Comparison of ENCODE assay signal across 15 cellular contexts in genomic region chr21:44377201-44377921, GRCh38. TPM values are rescaled to one million over a fixed set of nuclear protein-coding genes. Genes with fewer than 3 reads are reported as not detected.
A peak's percentile ranks its signal among the peaks of the same experiment; 100 is the strongest.
DNase-seq lines count a peak whose midpoint lies in the region; ATAC-seq and TF ChIP-seq lines count a peak whose summit lies in the region.
"Had no signal": no experiment of that assay in that cellular context is flagged by ENCODE, and none has a peak within 500 bp of the region (broad histone marks: within the 10 kb centered on the region; RNA-seq: fewer than 3 reads in every experiment).

No MANE protein-coding gene starts in this region.

- H3K4me2 ChIP-seq in neural progenitor cell = no peak overlapping the region

- peak overlapping the region; percentile 17 for H2AFZ ChIP-seq in neural progenitor cell (replicated peaks)

- no peak overlapping the region for H3K4me3 ChIP-seq in LNCaP clone FGC (ENCODE audit: low read depth, low read length)
- H3K4me3 ChIP-seq in neural progenitor cell = no peak overlapping the region
- H3K4me3 ChIP-seq: body of pancreas, sigmoid colon had no signal

- peaks cover 8% of the 10 kb centered on the region for H3K4me1 ChIP-seq in neural progenitor cell
- H3K4me1 ChIP-seq: body of pancreas, sigmoid colon had no signal

- H3K27me3 Mint-ChIP-seq in WTC11 (ENCODE audit: low read depth) (peaks cover 10% of the 10 kb centered on the region; the same call in 1 of the 2 replicates), neural progenitor cell (ENCODE audit: insufficient read depth, low read depth) (peaks cover 16% of the 10 kb centered on the region)

- H3K36me3 Mint-ChIP-seq in WTC11 (peaks cover 11% of the 10 kb centered on the region), neural progenitor cell (no peaks in the 10 kb centered on the region)

- no peaks in the 10 kb centered on the region for H4K20me1 ChIP-seq in neural progenitor cell (ENCODE audit: low read depth)

- TF ChIP-seq CTCF in LNCaP clone FGC (IDR thresholded peaks at IDR 0.05; ENCODE audit: control insufficient read depth, extremely low read depth, insufficient read depth) = peak; percentile 37
- TF ChIP-seq CTCF in WTC11 (IDR thresholded peaks at IDR 0.05) = no peak
- peak; percentile 40 for TF ChIP-seq CTCF in neural progenitor cell (IDR thresholded peaks at IDR 0.05)

- H3K27ac ChIP-seq in neural progenitor cell = no peak overlapping the region
- H3K27ac ChIP-seq: body of pancreas, sigmoid colon had no signal

- H3F3A ChIP-seq in neural progenitor cell (ENCODE audit: low read depth) = no peaks in the 10 kb centered on the region

- H3K79me2 ChIP-seq in neural progenitor cell (ENCODE audit: low read depth) = no peaks in the 10 kb centered on the region

- H3K9me3 Mint-ChIP-seq in WTC11 = peaks cover 25% of the 10 kb centered on the region
- H3K9me3 Mint-ChIP-seq in neural progenitor cell = peaks cover 17% of the 10 kb centered on the region

- CTCF ChIA-PET in WTC11 (lab: Charles Lee) = interaction anchor here (0.6 to 1.0 kb wide), 9 partner anchors 9 to 133 kb away, joined by 3 to 14 read pairs (median 4); no protein-coding TSS in a partner anchor

- peak; percentile 16 for DNase-seq in NCI-H1105 (lab: John Stamatoyannopoulos, UW)
- DNase-seq in NCI-H1105 treated with DMSO at 0.1 percent for 48 hours (lab: John Stamatoyannopoulos, UW) = no peak
- DNase-seq in LNCaP clone FGC (ENCODE audit: low read depth) = no peak
- peak; percentile 55 for DNase-seq in WTC11 (ENCODE audit: low spot score)
- DNase-seq in neural progenitor cell (ENCODE audit: low spot score) = peak; percentile 51
- DNase-seq in foreskin melanocyte = no peak
- DNase-seq: body of pancreas, DMS153, NCI-H2081, SIG-M5, sigmoid colon had no signal

- no peak overlapping the region for H3K9ac ChIP-seq in neural progenitor cell

- H3K27ac Mint-ChIP-seq in WTC11 = no peak overlapping the region
- peak overlapping the region; percentile 85 for H3K27ac Mint-ChIP-seq in neural progenitor cell
- H3K27ac Mint-ChIP-seq: activated T-helper 1 cell treated with anti-CD3 and anti-CD28 coated beads, Interleukin-12 subunit alpha, Interleukin-12 subunit beta, Interleukin-2, Interleukin-4 antibody, amounts not matched to agents 30 ng/mL and 10 ng/mL and 1 ng/mL, durations not matched to agents 14 hours and 24 hours and 36 hours had no signal

- no peak overlapping the region for H3K4me3 Mint-ChIP-seq in WTC11
- H3K4me3 Mint-ChIP-seq in neural progenitor cell = peak overlapping the region; percentile 63
- H3K4me3 Mint-ChIP-seq: activated T-helper 1 cell treated with anti-CD3 and anti-CD28 coated beads, Interleukin-12 subunit alpha, Interleukin-12 subunit beta, Interleukin-2, Interleukin-4 antibody, amounts not matched to agents 30 ng/mL and 10 ng/mL and 1 ng/mL, durations not matched to agents 14 hours and 24 hours and 36 hours had no signal

- H3K9me3 ChIP-seq in neural progenitor cell (ENCODE audit: low read depth) = no peaks in the 10 kb centered on the region
- H3K9me3 ChIP-seq: body of pancreas, sigmoid colon had no signal

- peaks cover 17% of the 10 kb centered on the region for H3K4me1 Mint-ChIP-seq in WTC11
- H3K4me1 Mint-ChIP-seq in neural progenitor cell = peaks cover 11% of the 10 kb centered on the region

- H3K36me3 ChIP-seq in neural progenitor cell = no peaks in the 10 kb centered on the region
- H3K36me3 ChIP-seq: sigmoid colon had no signal

- H3K27me3 ChIP-seq in neural progenitor cell = peaks cover 7% of the 10 kb centered on the region
- H3K27me3 ChIP-seq: body of pancreas had no signal

- peak; percentile 64 for ATAC-seq in WTC11
- no peak for ATAC-seq in GM21515 (IDR thresholded peaks at IDR 0.05; ENCODE audit: unreplicated experiment)
- no peak for ATAC-seq in HG02938 (IDR thresholded peaks at IDR 0.05; ENCODE audit: unreplicated experiment)
- ATAC-seq: activated CD4-positive, CD25-positive, alpha-beta regulatory T cell treated with anti-CD3 and anti-CD28 coated beads, Interleukin-2, amount 50 U/mL, for 24 hours; body of pancreas had no signal

- POLR2A ChIA-PET in WTC11 (lab: Charles Lee) = no interaction called here

TF ChIP-seq in WTC11, 78 proteins besides CTCF, POLR2A, EP300 and RAD21 (continues in another document):
- TF ChIP-seq, protein P1, sequence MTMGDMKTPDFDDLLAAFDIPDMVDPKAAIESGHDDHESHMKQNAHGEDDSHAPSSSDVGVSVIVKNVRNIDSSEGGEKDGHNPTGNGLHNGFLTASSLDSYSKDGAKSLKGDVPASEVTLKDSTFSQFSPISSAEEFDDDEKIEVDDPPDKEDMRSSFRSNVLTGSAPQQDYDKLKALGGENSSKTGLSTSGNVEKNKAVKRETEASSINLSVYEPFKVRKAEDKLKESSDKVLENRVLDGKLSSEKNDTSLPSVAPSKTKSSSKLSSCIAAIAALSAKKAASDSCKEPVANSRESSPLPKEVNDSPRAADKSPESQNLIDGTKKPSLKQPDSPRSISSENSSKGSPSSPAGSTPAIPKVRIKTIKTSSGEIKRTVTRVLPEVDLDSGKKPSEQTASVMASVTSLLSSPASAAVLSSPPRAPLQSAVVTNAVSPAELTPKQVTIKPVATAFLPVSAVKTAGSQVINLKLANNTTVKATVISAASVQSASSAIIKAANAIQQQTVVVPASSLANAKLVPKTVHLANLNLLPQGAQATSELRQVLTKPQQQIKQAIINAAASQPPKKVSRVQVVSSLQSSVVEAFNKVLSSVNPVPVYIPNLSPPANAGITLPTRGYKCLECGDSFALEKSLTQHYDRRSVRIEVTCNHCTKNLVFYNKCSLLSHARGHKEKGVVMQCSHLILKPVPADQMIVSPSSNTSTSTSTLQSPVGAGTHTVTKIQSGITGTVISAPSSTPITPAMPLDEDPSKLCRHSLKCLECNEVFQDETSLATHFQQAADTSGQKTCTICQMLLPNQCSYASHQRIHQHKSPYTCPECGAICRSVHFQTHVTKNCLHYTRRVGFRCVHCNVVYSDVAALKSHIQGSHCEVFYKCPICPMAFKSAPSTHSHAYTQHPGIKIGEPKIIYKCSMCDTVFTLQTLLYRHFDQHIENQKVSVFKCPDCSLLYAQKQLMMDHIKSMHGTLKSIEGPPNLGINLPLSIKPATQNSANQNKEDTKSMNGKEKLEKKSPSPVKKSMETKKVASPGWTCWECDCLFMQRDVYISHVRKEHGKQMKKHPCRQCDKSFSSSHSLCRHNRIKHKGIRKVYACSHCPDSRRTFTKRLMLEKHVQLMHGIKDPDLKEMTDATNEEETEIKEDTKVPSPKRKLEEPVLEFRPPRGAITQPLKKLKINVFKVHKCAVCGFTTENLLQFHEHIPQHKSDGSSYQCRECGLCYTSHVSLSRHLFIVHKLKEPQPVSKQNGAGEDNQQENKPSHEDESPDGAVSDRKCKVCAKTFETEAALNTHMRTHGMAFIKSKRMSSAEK (CRISPR knock-in tag; IDR thresholded peaks at IDR 0.05; ENCODE audit: borderline replicate concordance) = no peak
- TF ChIP-seq KAT7 (CRISPR knock-in tag; IDR thresholded peaks at IDR 0.05; ENCODE audit: borderline replicate concordance) = no peak
- no peak for TF ChIP-seq E2F5 (CRISPR knock-in tag; IDR thresholded peaks at IDR 0.05)
- TF ChIP-seq AFF4 (CRISPR knock-in tag; IDR thresholded peaks at IDR 0.05; ENCODE audit: borderline replicate concordance) = no peak
- TF ChIP-seq NFYB (CRISPR knock-in tag; conservative IDR thresholded peaks at IDR 0.05; ENCODE audit: low read depth) = no peak
- no peak for TF ChIP-seq CBFB (CRISPR knock-in tag; IDR thresholded peaks at IDR 0.05; ENCODE audit: low read depth)
- TF ChIP-seq FOXP1 (CRISPR knock-in tag; IDR thresholded peaks at IDR 0.05; ENCODE audit: borderline replicate concordance) = no peak
- no peak for TF ChIP-seq TEAD4 (CRISPR knock-in tag; IDR thresholded peaks at IDR 0.05)
- TF ChIP-seq FOXJ3 (CRISPR knock-in tag; IDR thresholded peaks at IDR 0.05; ENCODE audit: borderline replicate concordance) = no peak
- TF ChIP-seq GTF2I (CRISPR knock-in tag; conservative IDR thresholded peaks at IDR 0.05) = no peak
- TF ChIP-seq JUN (CRISPR knock-in tag; IDR thresholded peaks at IDR 0.05) = no peak
- no peak for TF ChIP-seq ZNF671 (CRISPR knock-in tag; IDR thresholded peaks at IDR 0.05)
- TF ChIP-seq ZNF219 (CRISPR knock-in tag; IDR thresholded peaks at IDR 0.05; ENCODE audit: borderline replicate concordance) = no peak

RNA-seq across cellular contexts. Expression of gene TRPM2, which starts 23.9 kb away (rescaled TPM):
- total RNA-seq in WTC11 (2021) (0.64 to 1.4 TPM (median 0.92 TPM) in 3 replicates), neural progenitor cell (ENCODE audit: low replicate concordance) (0.28 TPM in 1 of 2 replicates, not detected in the other)

RNA-seq across cellular contexts. Expression of gene CFAP410, which starts 38.2 kb away (rescaled TPM):
- total RNA-seq in WTC11 (2021) = 14.0 to 19.3 TPM (median 15.8 TPM) in 3 replicates
- 7.5 and 17.9 TPM in 2 replicates for total RNA-seq in neural progenitor cell (ENCODE audit: low replicate concordance)

Comparison
In these comparisons a context has a peak if more than half of its experiments do, and no peak if none do; other contexts are left out.
1. DNase-seq: peak in NCI-H1105 (single experiment), WTC11 (single experiment) and neural progenitor cell (single experiment); none in NCI-H1105 treated with DMSO at 0.1 percent for 48 hours (single experiment), LNCaP clone FGC (single experiment) and foreskin melanocyte (single experiment).